ENCODE assay signal across 1 cellular context in the genomic region with DNA sequence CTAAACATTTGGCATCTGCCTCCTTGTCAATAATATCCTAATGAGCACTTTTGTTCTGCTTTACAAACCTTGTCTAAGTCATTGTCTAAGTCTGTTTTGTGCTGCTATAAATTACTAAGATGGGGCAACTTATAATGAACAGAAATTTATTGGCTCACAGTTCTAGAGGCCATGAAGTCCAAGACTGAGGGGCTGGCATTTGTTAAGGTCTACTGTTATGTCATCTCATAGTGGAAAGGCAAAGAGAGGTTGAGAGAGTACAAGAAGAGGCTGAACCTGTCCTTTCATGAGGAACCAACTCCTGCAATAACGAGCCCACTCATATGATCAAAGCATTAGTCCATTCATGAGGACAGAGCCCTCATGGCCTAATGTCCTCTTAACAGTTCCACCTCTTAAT.
TF ChIP-seq lines count a peak whose summit lies in the region.

No MANE protein-coding gene starts in this region.

TF ChIP-seq in IMR-90, 13 proteins besides CTCF, POLR2A, EP300 and RAD21 (continued from another document):
- TF ChIP-seq ELK1 (IDR thresholded peaks at IDR 0.05; ENCODE audit: borderline replicate concordance, low read depth, low read length) (no peak), RCOR1 (IDR thresholded peaks at IDR 0.05; ENCODE audit: insufficient replicate concordance, low read length) (no peak), CEBPB (IDR thresholded peaks at IDR 0.05; ENCODE audit: low read depth, low read length) (no peak), FOS (IDR thresholded peaks at IDR 0.05; ENCODE audit: low read depth, low read length) (no peak), MXI1 (IDR thresholded peaks at IDR 0.05; ENCODE audit: borderline replicate concordance, low read depth, low read length) (no peak), USF2 (IDR thresholded peaks at IDR 0.05; ENCODE audit: low read depth, low read length) (no peak), BHLHE40 (IDR thresholded peaks at IDR 0.05; ENCODE audit: low read depth, low read length) (no peak), RFX5 (IDR thresholded peaks at IDR 0.05; ENCODE audit: low read depth, low read length) (no peak), CHD1 (IDR thresholded peaks at IDR 0.05; ENCODE audit: low read depth, low read length) (no peak), MAFK (IDR thresholded peaks at IDR 0.05; ENCODE audit: low read depth, low read length) (no peak), SMC3 (IDR thresholded peaks at IDR 0.05; ENCODE audit: low read depth, low read length) (no peak)
